ENCODE assay signal across 8 cellular contexts in the genomic region with DNA sequence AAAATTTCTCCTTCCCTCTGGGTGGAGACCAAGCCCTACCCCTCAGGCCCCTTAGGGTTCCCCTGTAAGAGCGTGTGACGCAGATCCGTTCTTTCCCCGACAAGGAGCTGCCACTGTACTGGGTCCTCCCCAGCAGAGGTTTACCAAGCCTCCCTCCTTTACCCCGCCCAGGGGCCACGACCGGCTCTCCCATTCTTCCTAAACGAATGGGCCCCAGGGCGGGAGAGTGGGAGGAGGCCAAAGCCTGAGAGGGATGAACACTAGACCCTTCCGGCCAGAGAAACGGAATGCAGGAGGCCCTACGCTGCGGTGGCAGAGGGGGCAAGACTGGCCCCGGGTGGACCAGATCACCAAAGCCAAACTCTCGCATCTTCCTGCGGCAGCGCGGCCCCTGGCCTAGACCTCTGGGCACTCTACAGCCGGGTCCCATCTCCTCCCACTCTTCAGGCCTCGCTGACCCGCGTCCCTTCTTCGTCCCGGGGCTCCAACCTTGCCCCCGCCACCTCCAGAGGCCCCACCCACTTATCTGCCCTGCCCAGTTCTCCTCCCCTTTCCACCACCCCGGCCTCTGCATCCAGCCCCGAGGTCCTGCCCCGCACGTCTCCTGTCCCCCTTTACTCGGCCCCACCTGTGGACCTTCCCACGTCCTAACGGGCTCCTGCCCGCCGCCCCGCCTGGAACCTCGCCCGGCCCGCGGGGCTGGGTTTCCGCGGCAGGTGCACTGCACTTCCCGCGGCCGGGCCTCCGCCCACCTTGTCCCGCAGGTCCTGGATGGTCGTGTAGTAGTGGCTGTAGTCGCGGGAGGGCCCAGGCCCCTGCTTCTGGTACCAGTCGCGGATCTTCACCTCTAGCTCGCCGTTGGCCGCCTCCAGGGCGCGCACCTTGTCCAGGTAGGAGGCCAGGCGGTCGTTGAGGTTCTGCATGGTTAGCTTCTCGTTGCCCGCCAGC. TPM values are rescaled to one million over a fixed set of nuclear protein-coding genes. Genes with fewer than 3 reads are reported as not detected.
DNase-seq lines count a peak whose midpoint lies in the region; ATAC-seq and TF ChIP-seq lines count a peak whose summit lies in the region.

No MANE protein-coding gene starts in this region.

- DNase-seq in activated T-cell treated with anti-CD3 and anti-CD28 coated beads, Interleukin-2, amount 50 U/mL, for 1 hour: peak; percentile 34
- no peak for DNase-seq in activated T-cell treated with anti-CD3 and anti-CD28 coated beads for 4 hours
- peak; percentile 64 for DNase-seq in cerebellum (ENCODE audit: low spot score)
- DNase-seq in lower leg skin (ENCODE audit: low spot score in 2 of 2): no peak
- peak; percentile 68 for DNase-seq in transverse colon
- DNase-seq in activated effector memory CD4-positive, alpha-beta T cell treated with Interleukin-2 at 50 U/mL for 16 hours: no peak
- no peak for DNase-seq in COLO829 (ENCODE audit: low spot score)

- peak overlapping the region; percentile 39 for H3K4me3 ChIP-seq in lower leg skin (ENCODE audit: low read depth, poor library complexity, severe bottlenecking)
- H3K4me3 ChIP-seq in transverse colon: peak overlapping the region; percentile 35 to 63 (median 58)

- TF ChIP-seq POLR2A in lower leg skin (IDR thresholded peaks at IDR 0.05): no peak
- TF ChIP-seq POLR2A in transverse colon (IDR thresholded peaks at IDR 0.05): no peak

- no peaks in the 10 kb centered on the region for H3K36me3 ChIP-seq in transverse colon

- WGBS in lower leg skin, 2 donors: 5 to 8% methylated on average over 42 to 49 of the region's 60 CpGs
- WGBS in transverse colon (ENCODE audit: low coverage in 1 of 2), 2 donors: 13 to 14% methylated on average over 3 to 47 of the region's 60 CpGs

- H3K27ac ChIP-seq in transverse colon: peak overlapping the region; percentile 83 to 93 (median 92)

- peaks cover 38% of the 10 kb centered on the region for H3K27me3 ChIP-seq in transverse colon

- in situ Hi-C loops in transverse colon (cut with MboI; ENCODE audit: low pct_ligation_motif_present in 1 of 4, low pct_unique_long_range_greater_than_20kb in 1 of 4, low sequenced_read_pairs in 3 of 4): loop anchor here in 1 of 4 donors (25.0 kb wide), 1 partner anchor 615 kb away; no protein-coding TSS in a partner anchor

- intact Hi-C loops in lower leg skin (cut with DNase I; ENCODE audit: low total_unique reads) (no loop called here), transverse colon (cut with DNase I; ENCODE audit: low total_unique reads) (no loop called here)

- no peak for TF ChIP-seq EP300 in transverse colon (IDR thresholded peaks at IDR 0.05; ENCODE audit: low read depth)

- ATAC-seq in HG02623 (IDR thresholded peaks at IDR 0.05; ENCODE audit: unreplicated experiment): no peak

- H3K9me3 ChIP-seq in transverse colon: no peaks in the 10 kb centered on the region

- no peak for TF ChIP-seq CTCF in lower leg skin (IDR thresholded peaks at IDR 0.05)
- no peak for TF ChIP-seq CTCF in transverse colon (IDR thresholded peaks at IDR 0.05)

- H3K4me1 ChIP-seq in transverse colon: peaks cover 5 to 63% (median 35%) of the 10 kb centered on the region in 4 donors

RNA-seq across cellular contexts. Expression of a gene that starts 0.8 kb away (rescaled TPM):
- total RNA-seq in cerebellum: 3.8 TPM
- total RNA-seq in lower leg skin: 100 to 1,000 TPM in 3 of 4 donors, 10 to 100 TPM in 1; 96.0 to 482 (median 285) TPM
- 1,000 to 10,000 TPM in 3 of 4 donors, 100 to 1,000 TPM in 1; 788 to 3,666 (median 2,734) TPM for total RNA-seq in transverse colon

RNA-seq across cellular contexts. Expression of a gene that starts 8.7 kb away (rescaled TPM):
- total RNA-seq in cerebellum: not detected
- total RNA-seq in lower leg skin: 1,000 to 10,000 TPM in 2 of 4 donors, 100 to 1,000 TPM in 2; 802 to 1,380 (median 1,140) TPM
- 10 to 100 TPM in 1 of 4 donors, 1 to 10 TPM in 2, under 1 TPM in 1; 0.80 to 17.6 (median 7.4) TPM for total RNA-seq in transverse colon

RNA-seq across cellular contexts. Expression of a gene that starts 21.9 kb away (rescaled TPM):
- total RNA-seq in cerebellum (0.27 TPM), lower leg skin (under 1 TPM in 2 of 4 donors, not detected in 2; 0.19 to 0.46 TPM), transverse colon (under 1 TPM in 1 of 4 donors, not detected in 3; 0.27 TPM)

RNA-seq across cellular contexts. Expression of a gene that starts 37.6 kb away (rescaled TPM):
- total RNA-seq in cerebellum (not detected), lower leg skin (under 1 TPM in 1 of 4 donors, not detected in 3; 0.97 TPM), transverse colon (not detected)

RNA-seq across cellular contexts. Expression of a gene that starts 44.5 kb away (rescaled TPM):
- total RNA-seq in cerebellum (not detected), lower leg skin (1 to 10 TPM in 1 of 4 donors, under 1 TPM in 2, not detected in 1; 0.47 to 1.6 (median 0.91) TPM), transverse colon (not detected)

Comparison
In these comparisons a context has a peak if more than half of its experiments do, and no peak if none do; other contexts are left out.
1. DNase-seq: peak in activated T-cell treated with anti-CD3 and anti-CD28 coated beads, Interleukin-2, amount 50 U/mL, for 1 hour (single experiment), cerebellum (single experiment) and transverse colon (single experiment); none in activated T-cell treated with anti-CD3 and anti-CD28 coated beads for 4 hours (single experiment), lower leg skin (0 of 2), activated effector memory CD4-positive, alpha-beta T cell treated with Interleukin-2 at 50 U/mL for 16 hours (single experiment) and COLO829 (single experiment).
2. RNA of a gene that starts 0.8 kb away (total RNA-seq): 788 to 3,666 TPM in transverse colon and 96.0 to 482 TPM in lower leg skin; 3.8 TPM in cerebellum (single experiment); every median in the first group is over 10 times any median in the second.
3. RNA of a gene that starts 8.7 kb away (total RNA-seq): 802 to 1,380 TPM in lower leg skin; 0.80 to 17.6 TPM in transverse colon and not detected in cerebellum (single experiment); every median in the first group is over 10 times any median in the second.